24 cellular contexts compared by ENCODE assay signal in genomic region chr3:23094412-23094811, GRCh38.
"Had no signal": no experiment of that assay in that cellular context is flagged by ENCODE, and none has a peak within 500 bp of the region (broad histone marks: within the 10 kb centered on the region; RNA-seq: fewer than 3 reads in every experiment).

No MANE protein-coding gene starts in this region.

- H3K36me3 ChIP-seq: colonic mucosa, esophagus muscularis mucosa, esophagus squamous epithelium, gastrocnemius medialis, gastroesophageal sphincter, heart left ventricle, heart right ventricle had no signal

- ATAC-seq: effector memory CD8-positive, alpha-beta T cell; gastroesophageal sphincter; heart left ventricle; heart right ventricle had no signal

- FAIRE-seq: colon, endometrium, frontal cortex had no signal

- DNase-seq: colonic mucosa; cortex of kidney; dorsolateral prefrontal cortex; effector CD4-positive, alpha-beta T cell; effector CD8-positive, alpha-beta T cell; effector memory CD4-positive, alpha-beta T cell; effector memory CD8-positive, alpha-beta T cell; endodermal cell; erythroblast; esophagus squamous epithelium; foreskin melanocyte; gastrocnemius medialis; glutamatergic neuron; head of caudate nucleus; heart left ventricle; heart right ventricle had no signal

- H3K27ac ChIP-seq: colonic mucosa, coronary artery, dorsolateral prefrontal cortex, epithelial cell of prostate, esophagus muscularis mucosa, esophagus squamous epithelium, foreskin keratinocyte, gastrocnemius medialis, gastroesophageal sphincter, heart left ventricle, heart right ventricle had no signal

- H3K27me3 ChIP-seq: colonic mucosa, esophagus muscularis mucosa, esophagus squamous epithelium, gastrocnemius medialis, gastroesophageal sphincter, heart left ventricle, heart right ventricle had no signal

- H3K4me3 ChIP-seq: colonic mucosa, coronary artery, dorsolateral prefrontal cortex, esophagus muscularis mucosa, esophagus squamous epithelium, gastrocnemius medialis, gastroesophageal sphincter, heart left ventricle, heart right ventricle had no signal

- H3K9me3 ChIP-seq: colonic mucosa, esophagus muscularis mucosa, esophagus squamous epithelium, gastrocnemius medialis, gastroesophageal sphincter, heart left ventricle, heart right ventricle had no signal

- H3K4me1 ChIP-seq: colonic mucosa, esophagus muscularis mucosa, foreskin keratinocyte, gastroesophageal sphincter, heart left ventricle, heart right ventricle had no signal
